In the genomic region with DNA sequence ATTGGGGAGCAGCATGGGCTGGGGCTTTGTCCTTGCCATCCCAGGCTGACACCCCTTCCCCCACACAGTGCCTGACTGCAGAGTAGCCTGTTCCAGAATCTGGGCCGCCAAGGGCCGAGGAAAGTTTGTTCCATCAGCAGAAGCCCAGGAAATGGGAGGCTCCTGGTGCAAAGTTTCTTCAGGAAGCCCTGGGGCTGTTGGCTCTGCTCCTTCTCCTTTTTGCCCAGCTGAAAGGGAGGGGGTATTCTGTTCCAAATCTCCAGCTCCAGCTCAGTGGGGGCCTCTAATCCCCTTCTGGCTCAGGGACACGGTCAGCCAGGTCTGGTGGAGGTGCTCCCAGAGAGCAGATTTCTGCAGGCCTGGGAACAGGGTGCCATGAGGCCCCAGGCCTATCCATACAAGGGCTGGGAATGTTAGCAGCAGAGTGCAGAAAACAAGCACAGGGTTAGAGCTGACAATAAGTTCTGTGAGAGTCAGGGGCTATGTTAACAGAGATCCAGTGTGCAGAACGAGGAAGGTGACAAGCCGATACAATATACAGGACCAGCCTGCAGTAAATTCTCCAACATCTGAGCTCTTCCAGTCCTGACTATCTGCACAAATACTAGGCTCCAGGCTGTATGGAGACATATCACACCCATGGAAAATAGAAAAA, we compare ENCODE assay signal across 14 cellular contexts.
DNase-seq lines count a peak whose midpoint lies in the region; TF ChIP-seq lines count a peak whose summit lies in the region.
"Had no signal": no experiment of that assay in that cellular context is flagged by ENCODE, and none has a peak within 500 bp of the region (broad histone marks: within the 10 kb centered on the region; RNA-seq: fewer than 3 reads in every experiment).

No MANE protein-coding gene starts in this region.

- H3K27ac ChIP-seq in right atrium auricular region (peak overlapping the region; percentile 26 to 43), sigmoid colon (peak overlapping the region; percentile 27 to 58 (median 42))
- H3K27ac ChIP-seq in CD8-positive, alpha-beta memory T cell (ENCODE audit: low read depth, low read length), result no peak overlapping the region

- H3K79me2 ChIP-seq in Loucy (ENCODE audit: insufficient read depth, low read length), result no peaks in the 10 kb centered on the region

- peaks cover 8 to 62% of the 10 kb centered on the region in 2 donors for H3K27me3 Mint-ChIP-seq in CD8-positive, alpha-beta memory T cell

- H3K9me3 Mint-ChIP-seq in CD8-positive, alpha-beta memory T cell, result no peaks in the 10 kb centered on the region

- 85% methylated on average over 5 of the region's 5 CpGs for WGBS in sigmoid colon, 2 donors

- H4K20me1 ChIP-seq in Loucy (ENCODE audit: insufficient read depth, low read length, poor library complexity, severe bottlenecking), result no peaks in the 10 kb centered on the region

- H3K36me3 ChIP-seq in Loucy (ENCODE audit: insufficient read depth, low read length), result no peaks in the 10 kb centered on the region
- H3K36me3 ChIP-seq in right atrium auricular region, result no peaks in the 10 kb centered on the region
- H3K36me3 ChIP-seq in sigmoid colon, result no peaks in the 10 kb centered on the region
- no peaks in the 10 kb centered on the region for H3K36me3 ChIP-seq in CD8-positive, alpha-beta memory T cell (ENCODE audit: insufficient read depth, low read length)

- H3K9ac ChIP-seq in Loucy (ENCODE audit: low read depth, low read length, poor library complexity, severe bottlenecking), result no peak overlapping the region

- no peak for TF ChIP-seq EP300 in sigmoid colon (IDR thresholded peaks at IDR 0.05)

- H3K27me3 ChIP-seq in Loucy (ENCODE audit: insufficient read depth, low read length, poor library complexity, severe bottlenecking) (no peaks in the 10 kb centered on the region), right atrium auricular region (no peaks in the 10 kb centered on the region), sigmoid colon (no peaks in the 10 kb centered on the region)
- no peaks in the 10 kb centered on the region for H3K27me3 ChIP-seq in CD8-positive, alpha-beta memory T cell (ENCODE audit: insufficient read depth, low read length, poor library complexity, severe bottlenecking)

- peaks cover 35% of the 10 kb centered on the region for H3K4me1 ChIP-seq in Loucy (ENCODE audit: insufficient read depth, low read length, poor library complexity, severe bottlenecking)
- peaks cover 0 to 34% of the 10 kb centered on the region in 2 donors for H3K4me1 ChIP-seq in right atrium auricular region
- H3K4me1 ChIP-seq in sigmoid colon, result peaks cover 0 to 71% (median 58%) of the 10 kb centered on the region in 4 donors
- no peaks in the 10 kb centered on the region for H3K4me1 ChIP-seq in CD8-positive, alpha-beta memory T cell (ENCODE audit: insufficient read depth, low read length)

- H2AFZ ChIP-seq in Loucy (ENCODE audit: low read length), result peak overlapping the region; percentile 61; the same call in 1 of the 2 replicates

- CTCF ChIA-PET in CD8-positive, alpha-beta memory T cell (lab: Charles Lee), result interaction anchor here (1.5 kb wide), 1 partner anchor 386 kb away, joined by 3 read pairs; no protein-coding TSS in a partner anchor

- no peaks in the 10 kb centered on the region for H3K9me2 ChIP-seq in Loucy (replicated peaks; ENCODE audit: low read depth, low read length)

- no peaks in the 10 kb centered on the region for H3K4me1 Mint-ChIP-seq in CD8-positive, alpha-beta memory T cell
- H3K4me1 Mint-ChIP-seq: activated naive CD8-positive, alpha-beta T cell treated with anti-CD3 and anti-CD28 coated beads for 36 hours had no signal

- no peak for TF ChIP-seq CTCF in Loucy (conservative IDR thresholded peaks at IDR 0.05; ENCODE audit: low read length)
- no peak for TF ChIP-seq CTCF in right atrium auricular region (IDR thresholded peaks at IDR 0.05)
- TF ChIP-seq CTCF in sigmoid colon (IDR thresholded peaks at IDR 0.05), result no peak

- no peak for TF ChIP-seq POLR2A in sigmoid colon (IDR thresholded peaks at IDR 0.05)

- H3F3A ChIP-seq in Loucy (ENCODE audit: low read depth), result no peaks in the 10 kb centered on the region

- DNase-seq in cerebellum (ENCODE audit: low spot score) (peak; percentile 37), right atrium auricular region (ENCODE audit: low spot score) (no peak), sigmoid colon (peak; percentile 62), NCI-H1436 (lab: John Stamatoyannopoulos, UW) (no peak), EL (no peak)
- no peak for DNase-seq in CD8-positive, alpha-beta memory T cell
- DNase-seq: activated CD4-positive, alpha-beta T cell treated with anti-CD3 and anti-CD28 coated beads, Interleukin-2, amount 50 U/mL, for 4 hours; activated naive CD8-positive, alpha-beta T cell treated with anti-CD3 and anti-CD28 coated beads for 36 hours; activated T-cell treated with anti-CD3 and anti-CD28 coated beads, Interleukin-2, amount 50 U/mL, for 48 hours; HCEC 1CT; naive thymus-derived CD4-positive, alpha-beta T cell; NCI-H1694; stimulated activated CD4-positive, alpha-beta T cell treated with anti-CD3 and anti-CD28 coated beads, Interleukin-2, amount 100 ng/mL, for 24 hours had no signal

- intact Hi-C loops in sigmoid colon (cut with DNase I), result loop anchor here (5.0 kb wide), 1 partner anchor 126 kb away; no protein-coding TSS in a partner anchor

- POLR2A ChIA-PET in CD8-positive, alpha-beta memory T cell (lab: Charles Lee), result no interaction called here

- no peak overlapping the region for H3K27ac Mint-ChIP-seq in CD8-positive, alpha-beta memory T cell
- H3K27ac Mint-ChIP-seq: activated naive CD8-positive, alpha-beta T cell treated with anti-CD3 and anti-CD28 coated beads for 36 hours; naive thymus-derived CD4-positive, alpha-beta T cell had no signal

- H3K4me3 ChIP-seq in Loucy (ENCODE audit: low read length, poor library complexity, severe bottlenecking), result no peak overlapping the region
- no peak overlapping the region for H3K4me3 ChIP-seq in right atrium auricular region
- H3K4me3 ChIP-seq in sigmoid colon, result no peak overlapping the region
- no peak overlapping the region for H3K4me3 ChIP-seq in CD8-positive, alpha-beta memory T cell (ENCODE audit: low read length)

- H3K4me2 ChIP-seq in Loucy (ENCODE audit: low read depth, low read length, poor library complexity, severe bottlenecking), result no peak overlapping the region

- H3K9me3 ChIP-seq in Loucy (ENCODE audit: insufficient read depth, low read depth, low read length), result no peaks in the 10 kb centered on the region
- H3K9me3 ChIP-seq in right atrium auricular region, result no peaks in the 10 kb centered on the region
- H3K9me3 ChIP-seq in sigmoid colon, result no peaks in the 10 kb centered on the region
- no peaks in the 10 kb centered on the region for H3K9me3 ChIP-seq in CD8-positive, alpha-beta memory T cell (ENCODE audit: low read length)

- H3K36me3 Mint-ChIP-seq in CD8-positive, alpha-beta memory T cell, result no peaks in the 10 kb centered on the region
- H3K36me3 Mint-ChIP-seq: activated naive CD8-positive, alpha-beta T cell treated with anti-CD3 and anti-CD28 coated beads for 36 hours had no signal

- no peak overlapping the region for H3K4me3 Mint-ChIP-seq in CD8-positive, alpha-beta memory T cell
- H3K4me3 Mint-ChIP-seq: activated naive CD8-positive, alpha-beta T cell treated with anti-CD3 and anti-CD28 coated beads for 36 hours; naive thymus-derived CD4-positive, alpha-beta T cell had no signal

Comparison
In these comparisons a context has a peak if more than half of its experiments do, and no peak if none do; other contexts are left out.
1. DNase-seq: peak in cerebellum (single experiment) and sigmoid colon (single experiment); none in right atrium auricular region (single experiment), NCI-H1436 (single experiment), EL (single experiment) and CD8-positive, alpha-beta memory T cell (0 of 5).